In genomic region chr12:131862994-131863710, GRCh38 we compare ENCODE assay signal across 1 cellular context.
TF ChIP-seq lines count a peak whose summit lies in the region.

No MANE protein-coding gene starts in this region.

TF ChIP-seq in K562, 482 proteins besides CTCF, POLR2A, EP300 and RAD21 (continued from another document):
- no peak for TF ChIP-seq MIER1 (IDR thresholded peaks at IDR 0.05; ENCODE audit: low read depth)
- TF ChIP-seq ZFP1 (CRISPR knock-in tag; IDR thresholded peaks at IDR 0.05), result no peak
- peak; percentile 87 for TF ChIP-seq VEZF1 (CRISPR knock-in tag; IDR thresholded peaks at IDR 0.05)
- no peak for TF ChIP-seq YY1 (IDR thresholded peaks at IDR 0.05; ENCODE audit: borderline replicate concordance in 1 of 3, control insufficient read depth in 1 of 3, extremely low read depth in 1 of 3, insufficient read depth in 3 of 3, insufficient read length in 1 of 3, insufficient replicate concordance in 2 of 3, low read depth in 1 of 3, low read length in 2 of 3)
- TF ChIP-seq ARID3B (CRISPR knock-in tag; IDR thresholded peaks at IDR 0.05; ENCODE audit: borderline replicate concordance), result no peak
- no peak for TF ChIP-seq ZNF780A (CRISPR knock-in tag; IDR thresholded peaks at IDR 0.05)
- no peak for TF ChIP-seq NFIC (IDR thresholded peaks at IDR 0.05)
- no peak for TF ChIP-seq ZNF785 (CRISPR knock-in tag; IDR thresholded peaks at IDR 0.05)
- no peak for TF ChIP-seq SOX6 (IDR thresholded peaks at IDR 0.05)
- no peak for TF ChIP-seq SMC3 (conservative IDR thresholded peaks at IDR 0.05; ENCODE audit: insufficient read depth, low read depth, low read length)
- TF ChIP-seq CEBPB (tag; IDR thresholded peaks at IDR 0.05), result peak; percentile 86
- TF ChIP-seq NR2F6 (CRISPR knock-in tag; IDR thresholded peaks at IDR 0.05), result no peak
- TF ChIP-seq SUPT5H (IDR thresholded peaks at IDR 0.05), result no peak
- TF ChIP-seq ARID2 (IDR thresholded peaks at IDR 0.05), result no peak
- TF ChIP-seq RFX1 (IDR thresholded peaks at IDR 0.05), result 0 out of 2 replicates have a peak, but pooled peaks have one; percentile 19
- no peak for TF ChIP-seq SIN3A (IDR thresholded peaks at IDR 0.05; ENCODE audit: borderline replicate concordance in 2 of 2, control insufficient read depth in 1 of 2, low read depth in 2 of 2, low read length in 2 of 2)
- no peak for TF ChIP-seq SNRNP70 (optimal IDR thresholded peaks at IDR 0.05; ENCODE audit: low read depth, low read length)
- no peak for TF ChIP-seq HOMEZ (CRISPR knock-in tag; IDR thresholded peaks at IDR 0.05)
- no peak for TF ChIP-seq KDM4B (IDR thresholded peaks at IDR 0.05; ENCODE audit: borderline replicate concordance in 2 of 2, low read depth in 1 of 2)
- no peak for TF ChIP-seq MTA2 (IDR thresholded peaks at IDR 0.05; ENCODE audit: low read depth)
- TF ChIP-seq ZNF140 (CRISPR knock-in tag; IDR thresholded peaks at IDR 0.05), result no peak
- no peak for TF ChIP-seq CHD7 (IDR thresholded peaks at IDR 0.05; ENCODE audit: low read depth, low read length)
- no peak for TF ChIP-seq EHMT2 (IDR thresholded peaks at IDR 0.05)
- TF ChIP-seq ZNF75A (CRISPR knock-in tag; IDR thresholded peaks at IDR 0.05), result no peak
- no peak for TF ChIP-seq AFF1 (IDR thresholded peaks at IDR 0.05; ENCODE audit: low read depth in 1 of 2, partially characterized antibody in 2 of 2)
- no peak for TF ChIP-seq HMG20A (CRISPR knock-in tag; conservative IDR thresholded peaks at IDR 0.05)
- TF ChIP-seq FOXK2 (conservative IDR thresholded peaks at IDR 0.05 in 1 of 2, IDR thresholded peaks at IDR 0.05 in 1 of 2; ENCODE audit: low read depth in 2 of 2), result no peak
- peak; percentile 89 for TF ChIP-seq MAFF (IDR thresholded peaks at IDR 0.05; ENCODE audit: low read length)
- TF ChIP-seq MLX (CRISPR knock-in tag; conservative IDR thresholded peaks at IDR 0.05), result no peak
- no peak for TF ChIP-seq ZNF280B (CRISPR knock-in tag; IDR thresholded peaks at IDR 0.05)
- TF ChIP-seq YBX1 (IDR thresholded peaks at IDR 0.05), result no peak
- no peak for TF ChIP-seq ARNT (IDR thresholded peaks at IDR 0.05)
- TF ChIP-seq PHB2 (IDR thresholded peaks at IDR 0.05; ENCODE audit: low read depth), result no peak
- no peak for TF ChIP-seq PHTF2 (CRISPR knock-in tag; IDR thresholded peaks at IDR 0.05)
- no peak for TF ChIP-seq TGIF2 (CRISPR knock-in tag; IDR thresholded peaks at IDR 0.05)
- TF ChIP-seq CHCHD3 (CRISPR knock-in tag; IDR thresholded peaks at IDR 0.05), result no peak
TF ChIP-seq in K562: peak in this region for 23.
